In genomic region chr1:179953974-179954493, GRCh38 we compare ENCODE assay signal across 8 cellular contexts. TPM values are rescaled to one million over a fixed set of nuclear protein-coding genes. Genes with fewer than 3 reads are reported as not detected.
A peak's percentile ranks its signal among the peaks of the same experiment; 100 is the strongest.
DNase-seq lines count a peak whose midpoint lies in the region; ATAC-seq, FAIRE-seq and TF ChIP-seq lines count a peak whose summit lies in the region.

No MANE protein-coding gene starts in this region.

- ATAC-seq in HG02943 (IDR thresholded peaks at IDR 0.05; ENCODE audit: low read depth, unreplicated experiment) = peak; percentile 33
- ATAC-seq in activated CD8-positive, alpha-beta memory T cell treated with anti-CD3 and anti-CD28 coated beads, Interleukin-2, amount 10 ng/mL, durations not matched to agents 7 days and 5 days = peak; percentile 21

- peak overlapping the region; percentile 80 for H3K4me2 ChIP-seq in neural progenitor cell

- H3K9me3 ChIP-seq in esophagus muscularis mucosa (no peaks in the 10 kb centered on the region), neural progenitor cell (ENCODE audit: low read depth) (no peaks in the 10 kb centered on the region)

- peak in 1 of 3 experiments; percentile 27 for TF ChIP-seq CTCF in esophagus muscularis mucosa (IDR thresholded peaks at IDR 0.05)
- TF ChIP-seq CTCF in neural progenitor cell (IDR thresholded peaks at IDR 0.05) = peak; percentile 26

- H3K9ac ChIP-seq in neural progenitor cell = no peak overlapping the region

- H4K20me1 ChIP-seq in neural progenitor cell (ENCODE audit: low read depth) = peaks cover 34% of the 10 kb centered on the region

- no peak for DNase-seq in GM12892 (ENCODE audit: insufficient read length)
- peak; percentile 70 for DNase-seq in NCI-H510A treated with DMSO at 0.1 percent for 48 hours (lab: John Stamatoyannopoulos, UW)
- DNase-seq in activated CD8-positive, alpha-beta memory T cell treated with anti-CD3 and anti-CD28 coated beads, Interleukin-2, amount 10 ng/mL, durations not matched to agents 7 days and 5 days = peak; percentile 70
- DNase-seq in esophagus muscularis mucosa (ENCODE audit: extremely low spot score) = no peak
- peak; percentile 39 for DNase-seq in neural progenitor cell (ENCODE audit: low spot score)
- no peak for DNase-seq in GM12891 (ENCODE audit: insufficient read length, low spot score)

- CTCF ChIA-PET in activated CD8-positive, alpha-beta memory T cell treated with anti-CD3 and anti-CD28 coated beads, Interleukin-2, amount 10 ng/mL, durations not matched to agents 7 days and 5 days (lab: Charles Lee) = interaction anchor here (1.1 kb wide), 3 partner anchors 71 to 225 kb away, joined by 3 to 6 read pairs (median 3); no protein-coding TSS in a partner anchor

- no peaks in the 10 kb centered on the region for H3K36me3 Mint-ChIP-seq in activated CD8-positive, alpha-beta memory T cell treated with anti-CD3 and anti-CD28 coated beads, Interleukin-2, amount 10 ng/mL, durations not matched to agents 7 days and 5 days
- H3K36me3 Mint-ChIP-seq in neural progenitor cell = no peaks in the 10 kb centered on the region

- peak; percentile 85 for FAIRE-seq in GM12892 (lab: Jason Lieb, UNC)
- FAIRE-seq in GM12891 (lab: Jason Lieb, UNC) = no peak

- H3F3A ChIP-seq in neural progenitor cell (ENCODE audit: low read depth) = peaks cover 18% of the 10 kb centered on the region

- peak overlapping the region; percentile 96 for H3K27ac Mint-ChIP-seq in activated CD8-positive, alpha-beta memory T cell treated with anti-CD3 and anti-CD28 coated beads, Interleukin-2, amount 10 ng/mL, durations not matched to agents 7 days and 5 days
- H3K27ac Mint-ChIP-seq in neural progenitor cell = peak overlapping the region; percentile 4

- H3K27ac ChIP-seq in esophagus muscularis mucosa (replicated peaks in 1 of 4) (peak overlapping the region; percentile 95 to 98 (median 96)), neural progenitor cell (no peak overlapping the region), urinary bladder (ENCODE audit: low read depth) (peak overlapping the region; percentile 73)

- H3K79me2 ChIP-seq in neural progenitor cell (ENCODE audit: low read depth) = peaks cover 44% of the 10 kb centered on the region

- no peaks in the 10 kb centered on the region for H3K36me3 ChIP-seq in esophagus muscularis mucosa
- H3K36me3 ChIP-seq in neural progenitor cell = no peaks in the 10 kb centered on the region
- H3K36me3 ChIP-seq in urinary bladder (ENCODE audit: insufficient read depth) = no peaks in the 10 kb centered on the region

- peak overlapping the region; percentile 80 for H3K4me3 Mint-ChIP-seq in activated CD8-positive, alpha-beta memory T cell treated with anti-CD3 and anti-CD28 coated beads, Interleukin-2, amount 10 ng/mL, durations not matched to agents 7 days and 5 days
- peak overlapping the region; percentile 98 for H3K4me3 Mint-ChIP-seq in neural progenitor cell

- H3K4me3 ChIP-seq in esophagus muscularis mucosa (peak overlapping the region; percentile 88 to 99 (median 94)), neural progenitor cell (peak overlapping the region; percentile 94), urinary bladder (ENCODE audit: low read depth, low read length) (peak overlapping the region; percentile 92)

- peak overlapping the region; percentile 93 for H2AFZ ChIP-seq in neural progenitor cell (replicated peaks)

- H3K9me3 Mint-ChIP-seq in activated CD8-positive, alpha-beta memory T cell treated with anti-CD3 and anti-CD28 coated beads, Interleukin-2, amount 10 ng/mL, durations not matched to agents 7 days and 5 days (ENCODE audit: low read depth) = no peaks in the 10 kb centered on the region
- no peaks in the 10 kb centered on the region for H3K9me3 Mint-ChIP-seq in neural progenitor cell

- H3K4me1 ChIP-seq in esophagus muscularis mucosa = peaks cover 29 to 37% (median 34%) of the 10 kb centered on the region in 4 donors
- H3K4me1 ChIP-seq in neural progenitor cell = peaks cover 10% of the 10 kb centered on the region
- no peaks in the 10 kb centered on the region for H3K4me1 ChIP-seq in urinary bladder (ENCODE audit: insufficient read depth)

- H3K4me1 Mint-ChIP-seq in activated CD8-positive, alpha-beta memory T cell treated with anti-CD3 and anti-CD28 coated beads, Interleukin-2, amount 10 ng/mL, durations not matched to agents 7 days and 5 days = peaks cover 40% of the 10 kb centered on the region
- peaks cover 16% of the 10 kb centered on the region for H3K4me1 Mint-ChIP-seq in neural progenitor cell

- TF ChIP-seq EP300 in esophagus muscularis mucosa (IDR thresholded peaks at IDR 0.05) = no peak

- H3K27me3 ChIP-seq in esophagus muscularis mucosa = no peaks in the 10 kb centered on the region
- H3K27me3 ChIP-seq in neural progenitor cell = no peaks in the 10 kb centered on the region

- 2% methylated on average over 19 of the region's 19 CpGs for WGBS in esophagus muscularis mucosa
- 1% methylated on average over 19 of the region's 19 CpGs for WGBS in urinary bladder

- intact Hi-C loops in esophagus muscularis mucosa (cut with DNase I) = loop anchor here (5.0 to 10.0 kb wide), 3 partner anchors 72 to 221 kb away; partner anchors contain the start of gene TOR1AIP1

- H3K27me3 Mint-ChIP-seq in activated CD8-positive, alpha-beta memory T cell treated with anti-CD3 and anti-CD28 coated beads, Interleukin-2, amount 10 ng/mL, durations not matched to agents 7 days and 5 days = no peaks in the 10 kb centered on the region
- no peaks in the 10 kb centered on the region for H3K27me3 Mint-ChIP-seq in neural progenitor cell (ENCODE audit: insufficient read depth, low read depth)

- no peak; the same call in 1 of the 2 replicates for TF ChIP-seq POLR2A in GM12892 (IDR thresholded peaks at IDR 0.05; ENCODE audit: low read depth, low read length)
- TF ChIP-seq POLR2A in esophagus muscularis mucosa (IDR thresholded peaks at IDR 0.05; ENCODE audit: low read depth) = no peak
- TF ChIP-seq POLR2A in GM12891 (IDR thresholded peaks at IDR 0.05; ENCODE audit: low read depth, low read length) = no peak

TF ChIP-seq in GM12891, 5 proteins besides CTCF, POLR2A, EP300 and RAD21:
- TF ChIP-seq TAF1 (IDR thresholded peaks at IDR 0.05; ENCODE audit: low read depth, low read length) = no peak
- TF ChIP-seq SPI1 (IDR thresholded peaks at IDR 0.05; ENCODE audit: low read depth, low read length) = no peak
- no peak; the same call in 1 of the 2 replicates for TF ChIP-seq POLR2AphosphoS5 (IDR thresholded peaks at IDR 0.05; ENCODE audit: low read depth, low read length)
- no peak for TF ChIP-seq POU2F2 (IDR thresholded peaks at IDR 0.05; ENCODE audit: low read depth, low read length)
- TF ChIP-seq PAX5 (IDR thresholded peaks at IDR 0.05; ENCODE audit: insufficient read depth, low read length, severe bottlenecking) = no peak

RNA-seq across cellular contexts. Expression of gene CEP350, which starts 0.6 kb away (rescaled TPM):
- 14.7 TPM for polyA plus RNA-seq in GM12892 (2012; ENCODE audit: missing spikeins)
- 10 to 100 TPM; 50.7 to 61.7 TPM for total RNA-seq in activated CD8-positive, alpha-beta memory T cell treated with anti-CD3 and anti-CD28 coated beads, Interleukin-2, amount 10 ng/mL, durations not matched to agents 7 days and 5 days
- total RNA-seq in esophagus muscularis mucosa (10 to 100 TPM; 61.0 to 80.6 (median 65.1) TPM), neural progenitor cell (ENCODE audit: low replicate concordance) (61.2 and 61.7 TPM in 2 replicates), urinary bladder (110 TPM)
- polyA plus RNA-seq in urinary bladder = 13.0 TPM
- 11.0 TPM for polyA plus RNA-seq in GM12891 (2012; ENCODE audit: low read depth, missing spikeins)

Comparison
In these comparisons a context has a peak if more than half of its experiments do, and no peak if none do; other contexts are left out.
1. DNase-seq: peak in NCI-H510A treated with DMSO at 0.1 percent for 48 hours (single experiment), activated CD8-positive, alpha-beta memory T cell treated with anti-CD3 and anti-CD28 coated beads, Interleukin-2, amount 10 ng/mL, durations not matched to agents 7 days and 5 days (single experiment) and neural progenitor cell (single experiment); none in GM12892 (single experiment), esophagus muscularis mucosa (single experiment) and GM12891 (single experiment).
2. Peak in every context shown above with its lines, with median percentiles within 50 percentile points of each other: H3K4me3 ChIP-seq.